ENCODE assay signal across 17 cellular contexts in the genomic region with DNA sequence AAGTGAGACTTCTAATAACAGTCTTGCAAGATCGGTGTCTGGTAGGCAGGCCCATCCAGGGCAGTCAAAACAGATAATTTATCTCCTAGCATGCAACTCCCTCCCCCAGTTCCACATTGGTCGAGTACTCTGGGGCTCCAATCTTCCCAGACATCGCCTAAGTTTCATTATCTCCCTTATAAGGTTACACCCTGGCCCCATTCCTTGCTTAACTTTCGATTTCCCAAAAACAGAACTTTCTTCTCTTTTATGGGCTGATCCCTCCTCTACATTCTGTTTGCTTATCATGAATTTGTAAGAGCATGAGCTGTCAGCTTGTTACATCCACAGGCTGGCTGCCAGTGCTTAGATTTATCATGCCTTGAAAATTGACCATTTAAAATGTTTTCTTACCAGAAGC.
DNase-seq lines count a peak whose midpoint lies in the region; ATAC-seq, FAIRE-seq and TF ChIP-seq lines count a peak whose summit lies in the region.
"Had no signal": no experiment of that assay in that cellular context is flagged by ENCODE, and none has a peak within 500 bp of the region (broad histone marks: within the 10 kb centered on the region; RNA-seq: fewer than 3 reads in every experiment).

No MANE protein-coding gene starts in this region.

- H4K20me1 ChIP-seq in PC-3 (ENCODE audit: low read length): no peaks in the 10 kb centered on the region

- no peaks in the 10 kb centered on the region for H3K9me2 ChIP-seq in PC-3 (replicated peaks; ENCODE audit: low read length)

- no peak for TF ChIP-seq RAD21 in A549 (conservative IDR thresholded peaks at IDR 0.05 in 1 of 2, IDR thresholded peaks at IDR 0.05 in 1 of 2)

- intact Hi-C loops in PC-3 (cut with micrococcal nuclease): loop anchor here (2.0 kb wide), 1 partner anchor 141 kb away; no protein-coding TSS in a partner anchor
- intact Hi-C loops in CD4-positive, alpha-beta T cell (cut with DNase I, micrococcal nuclease): no loop called here

- ATAC-seq in A549 (no peak), PC-3 (peak; percentile 92), foreskin keratinocyte (peak; percentile 60)
- ATAC-seq in stimulated activated effector memory CD8-positive, alpha-beta T cell treated with anti-CD3 and anti-CD28 coated beads, Interleukin-12 subunit alpha, Interleukin-12 subunit beta, amount 100 ng/mL, for 72 hours: no peak
- no peak for ATAC-seq in CD4-positive, alpha-beta T cell (ENCODE audit: poor library complexity)
- ATAC-seq: body of pancreas had no signal

- H3K9me3 Mint-ChIP-seq in nephron progenitor cell: peaks cover 6% of the 10 kb centered on the region
- H3K9me3 Mint-ChIP-seq in stimulated activated effector memory CD8-positive, alpha-beta T cell treated with anti-CD3 and anti-CD28 coated beads, Interleukin-12 subunit alpha, Interleukin-12 subunit beta, amount 100 ng/mL, for 72 hours: peaks cover 6% of the 10 kb centered on the region
- peaks cover 6% of the 10 kb centered on the region for H3K9me3 Mint-ChIP-seq in CD4-positive, alpha-beta T cell

- H3K27ac Mint-ChIP-seq in nephron progenitor cell: peak overlapping the region; percentile 1
- H3K27ac Mint-ChIP-seq in stimulated activated effector memory CD8-positive, alpha-beta T cell treated with anti-CD3 and anti-CD28 coated beads, Interleukin-12 subunit alpha, Interleukin-12 subunit beta, amount 100 ng/mL, for 72 hours: no peak overlapping the region
- H3K27ac Mint-ChIP-seq in CD4-positive, alpha-beta T cell: no peak overlapping the region

- no peaks in the 10 kb centered on the region for H3K36me3 Mint-ChIP-seq in nephron progenitor cell (ENCODE audit: low read depth)
- no peaks in the 10 kb centered on the region for H3K36me3 Mint-ChIP-seq in stimulated activated effector memory CD8-positive, alpha-beta T cell treated with anti-CD3 and anti-CD28 coated beads, Interleukin-12 subunit alpha, Interleukin-12 subunit beta, amount 100 ng/mL, for 72 hours
- H3K36me3 Mint-ChIP-seq in CD4-positive, alpha-beta T cell (ENCODE audit: low read depth): no peaks in the 10 kb centered on the region

- WGBS in A549 (ENCODE audit: missing lambda C conversion rate): 3% methylated on average over 4 of the region's 4 CpGs

- DNase-seq in A549 (ENCODE audit: low read depth in 1 of 2, low spot score in 1 of 2) (peak in 1 of 2 experiments; percentile 12), PC-3 (peak; percentile 68), foreskin keratinocyte (peak; percentile 47 to 61), nephron progenitor cell (no peak), NCI-H345 treated with DMSO at 0.1 percent for 48 hours (lab: John Stamatoyannopoulos, UW; ENCODE audit: unreplicated experiment) (no peak)
- DNase-seq in stimulated activated naive CD4-positive, alpha-beta T cell (lab: John Stamatoyannopoulos, UW): no peak
- no peak for DNase-seq in stimulated activated effector memory CD8-positive, alpha-beta T cell treated with anti-CD3 and anti-CD28 coated beads, Interleukin-12 subunit alpha, Interleukin-12 subunit beta, amount 100 ng/mL, for 72 hours (ENCODE audit: low spot score in 2 of 2)
- no peak for DNase-seq in CD4-positive, alpha-beta T cell
- DNase-seq: activated effector memory CD4-positive, alpha-beta T cell treated with anti-CD3 and anti-CD28 coated beads, Interleukin-2, amount 50 U/mL, for 16 hours; effector CD4-positive, alpha-beta T cell; GDM1; SJCRH30; stimulated activated CD4-positive, alpha-beta T cell treated with anti-CD3 and anti-CD28 coated beads, Interleukin-4, amount 100 ng/mL, for 4 hours; WERI-Rb-1 had no signal

- no peaks in the 10 kb centered on the region for H3F3A ChIP-seq in PC-3 (ENCODE audit: low read length, unreplicated experiment)

- no peaks in the 10 kb centered on the region for H3K27me3 Mint-ChIP-seq in nephron progenitor cell (ENCODE audit: low read depth, poor library complexity)
- no peaks in the 10 kb centered on the region for H3K27me3 Mint-ChIP-seq in CD4-positive, alpha-beta T cell

- H3K9me3 ChIP-seq in A549 (no peaks in the 10 kb centered on the region), PC-3 (ENCODE audit: low read length) (no peaks in the 10 kb centered on the region)
- no peaks in the 10 kb centered on the region for H3K9me3 ChIP-seq in CD4-positive, alpha-beta T cell (ENCODE audit: control insufficient read depth, low read length)
- H3K9me3 ChIP-seq: body of pancreas, SJCRH30 had no signal

- BruUV-seq in PC-3 (replicated peaks; lab: Mats Ljungman, UMichigan): no TSS peak

- no peaks in the 10 kb centered on the region for H3K27me3 ChIP-seq in PC-3 (ENCODE audit: low read length)
- no peaks in the 10 kb centered on the region for H3K27me3 ChIP-seq in foreskin keratinocyte
- H3K27me3 ChIP-seq in CD4-positive, alpha-beta T cell (ENCODE audit: control insufficient read depth, insufficient read depth, low read length): no peaks in the 10 kb centered on the region
- H3K27me3 ChIP-seq: body of pancreas, SJCRH30 had no signal

- TF ChIP-seq POLR2A in A549 (IDR thresholded peaks at IDR 0.05; ENCODE audit: low read length): no peak

- H3K4me2 ChIP-seq in A549 (peak overlapping the region; percentile 37), PC-3 (ENCODE audit: low read length) (peak overlapping the region; percentile 67)

- peak overlapping the region; percentile 58 for H2AFZ ChIP-seq in PC-3 (ENCODE audit: low read length)

- H3K36me3 ChIP-seq in PC-3 (ENCODE audit: low read depth, low read length): no peaks in the 10 kb centered on the region
- H3K36me3 ChIP-seq: SJCRH30, WERI-Rb-1 had no signal

- no peak overlapping the region for H3K9ac ChIP-seq in PC-3 (ENCODE audit: low read length)

- CTCF ChIA-PET in A549 (lab: Yijun Ruan, JAX) (no interaction called here), PC-3 (lab: Charles Lee) (no interaction called here)
- CTCF ChIA-PET in CD4-positive, alpha-beta T cell (lab: Charles Lee): no interaction called here

- H3K4me1 Mint-ChIP-seq in nephron progenitor cell: peaks cover 6% of the 10 kb centered on the region
- H3K4me1 Mint-ChIP-seq in stimulated activated effector memory CD8-positive, alpha-beta T cell treated with anti-CD3 and anti-CD28 coated beads, Interleukin-12 subunit alpha, Interleukin-12 subunit beta, amount 100 ng/mL, for 72 hours: no peaks in the 10 kb centered on the region
- H3K4me1 Mint-ChIP-seq in CD4-positive, alpha-beta T cell (ENCODE audit: low read depth): no peaks in the 10 kb centered on the region

- TF ChIP-seq EP300 in A549 (IDR thresholded peaks at IDR 0.05): no peak

- H3K27ac ChIP-seq in A549 (no peak overlapping the region), PC-3 (ENCODE audit: low read length) (peak overlapping the region; percentile 27), foreskin keratinocyte (no peak overlapping the region)
- H3K27ac ChIP-seq in CD4-positive, alpha-beta T cell (ENCODE audit: low read depth, low read length): no peak overlapping the region
- H3K27ac ChIP-seq: body of pancreas, SJCRH30, WERI-Rb-1 had no signal

- TF ChIP-seq CTCF in A549 (IDR thresholded peaks at IDR 0.05): no peak
- no peak for TF ChIP-seq CTCF in PC-3 (conservative IDR thresholded peaks at IDR 0.05; ENCODE audit: low read depth, low read length)
- TF ChIP-seq CTCF in foreskin keratinocyte (conservative IDR thresholded peaks at IDR 0.05): no peak
- no peak for TF ChIP-seq CTCF in nephron progenitor cell (IDR thresholded peaks at IDR 0.05)
- TF ChIP-seq CTCF in CD4-positive, alpha-beta T cell (IDR thresholded peaks at IDR 0.05): no peak

- H3K4me3 Mint-ChIP-seq in nephron progenitor cell: no peak overlapping the region
- H3K4me3 Mint-ChIP-seq in stimulated activated effector memory CD8-positive, alpha-beta T cell treated with anti-CD3 and anti-CD28 coated beads, Interleukin-12 subunit alpha, Interleukin-12 subunit beta, amount 100 ng/mL, for 72 hours: no peak overlapping the region
- no peak overlapping the region for H3K4me3 Mint-ChIP-seq in CD4-positive, alpha-beta T cell

- H3K4me1 ChIP-seq in A549 (no peaks in the 10 kb centered on the region), PC-3 (ENCODE audit: insufficient read depth, low read length) (peaks cover 15% of the 10 kb centered on the region), foreskin keratinocyte (no peaks in the 10 kb centered on the region)
- H3K4me1 ChIP-seq: body of pancreas, SJCRH30 had no signal

- no peaks in the 10 kb centered on the region for H3K79me2 ChIP-seq in PC-3 (ENCODE audit: low read length)

- POLR2A ChIA-PET in A549 (lab: Yijun Ruan, JAX) (no interaction called here), PC-3 (lab: Charles Lee; ENCODE audit: unreplicated experiment) (interaction anchor here (0.5 kb wide), 1 partner anchor 11 kb away, joined by 9 read pairs; no protein-coding TSS in a partner anchor)
- POLR2A ChIA-PET in CD4-positive, alpha-beta T cell (lab: Charles Lee): no interaction called here

- no peak for FAIRE-seq in A549 (lab: Jason Lieb, UNC)
- FAIRE-seq: frontal cortex, GM19239 had no signal

- H3K4me3 ChIP-seq in A549: no peak overlapping the region
- peak overlapping the region; percentile 51 for H3K4me3 ChIP-seq in PC-3 (ENCODE audit: low read length)
- H3K4me3 ChIP-seq: body of pancreas, SJCRH30 had no signal

TF ChIP-seq in A549, 52 proteins besides CTCF, POLR2A, EP300 and RAD21:
- TF ChIP-seq CEBPB (IDR thresholded peaks at IDR 0.05): no peak

Comparison
In these comparisons a context has a peak if more than half of its experiments do, and no peak if none do; other contexts are left out.
1. ATAC-seq: peak in PC-3 (single experiment) and foreskin keratinocyte (single experiment); none in A549 (0 of 2), stimulated activated effector memory CD8-positive, alpha-beta T cell treated with anti-CD3 and anti-CD28 coated beads, Interleukin-12 subunit alpha, Interleukin-12 subunit beta, amount 100 ng/mL, for 72 hours (single experiment) and CD4-positive, alpha-beta T cell (single experiment).
2. DNase-seq: peak in PC-3 (single experiment) and foreskin keratinocyte (2 of 2); none in nephron progenitor cell (single experiment), stimulated activated naive CD4-positive, alpha-beta T cell (0 of 6), stimulated activated effector memory CD8-positive, alpha-beta T cell treated with anti-CD3 and anti-CD28 coated beads, Interleukin-12 subunit alpha, Interleukin-12 subunit beta, amount 100 ng/mL, for 72 hours (0 of 2), NCI-H345 treated with DMSO at 0.1 percent for 48 hours (single experiment) and CD4-positive, alpha-beta T cell (0 of 10).